Comparison of ENCODE assay signal across 10 cellular contexts in the genomic region with DNA sequence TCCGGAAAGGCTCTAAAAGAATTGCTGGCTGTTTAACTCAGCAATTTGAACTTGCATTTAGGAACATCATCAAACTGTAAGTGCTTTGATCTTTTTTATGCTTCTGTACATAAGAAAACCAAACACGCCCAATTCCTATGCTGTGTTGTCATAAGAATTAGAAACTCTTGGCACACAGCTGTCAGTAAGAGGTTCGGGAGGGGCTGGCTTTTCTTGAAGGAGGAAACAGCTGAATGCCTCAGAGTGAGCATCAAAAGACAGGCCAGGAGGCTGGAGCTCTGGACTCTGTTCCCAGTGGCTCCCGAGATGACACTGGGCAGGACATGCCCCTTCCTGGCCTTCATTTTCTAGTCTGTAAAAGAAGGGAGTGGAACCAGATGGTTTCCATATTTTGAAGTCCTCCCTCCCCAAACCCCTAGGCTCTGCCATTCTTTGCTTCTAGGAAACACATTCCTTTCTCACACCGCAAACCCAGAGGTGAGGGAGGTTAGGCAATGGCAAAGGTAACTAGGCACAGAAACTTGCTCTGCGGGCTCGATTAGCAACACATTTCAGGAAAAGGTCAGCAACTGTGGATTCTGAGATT.
A peak's percentile ranks its signal among the peaks of the same experiment; 100 is the strongest.
DNase-seq lines count a peak whose midpoint lies in the region; ATAC-seq and TF ChIP-seq lines count a peak whose summit lies in the region.
"Had no signal": no experiment of that assay in that cellular context is flagged by ENCODE, and none has a peak within 500 bp of the region (broad histone marks: within the 10 kb centered on the region; RNA-seq: fewer than 3 reads in every experiment).

No MANE protein-coding gene starts in this region.

- BruUV-seq in A673 (replicated peaks; lab: Mats Ljungman, UMichigan): no TSS peak

- 37 to 63% methylated on average over 7 of the region's 7 CpGs for WGBS in lung, 2 donors

- no peaks in the 10 kb centered on the region for H3K36me3 ChIP-seq in A673 (ENCODE audit: insufficient read depth, low read length, poor library complexity, severe bottlenecking)
- no peaks in the 10 kb centered on the region for H3K36me3 ChIP-seq in lung (ENCODE audit: control insufficient read depth in 2 of 2, insufficient read depth in 2 of 2, low read length in 2 of 2)

- intact Hi-C loops in A673 (cut with micrococcal nuclease; ENCODE audit: unreplicated experiment): no loop called here

- H3K4me1 ChIP-seq in A673 (ENCODE audit: insufficient read depth, low read length, poor library complexity, severe bottlenecking): peaks cover 27% of the 10 kb centered on the region
- H3K4me1 ChIP-seq in lung (ENCODE audit: control insufficient read depth in 2 of 2, insufficient read depth in 2 of 2, low read length in 2 of 2): no peaks in the 10 kb centered on the region

- no peak overlapping the region for H3K27ac ChIP-seq in A673 (ENCODE audit: low read depth, low read length, poor library complexity, severe bottlenecking)
- H3K27ac ChIP-seq in lung (ENCODE audit: low read depth in 1 of 2, low read length in 1 of 2): peak overlapping the region in 1 of 2 donors; percentile 43

- TF ChIP-seq CTCF in A673 (conservative IDR thresholded peaks at IDR 0.05; ENCODE audit: low read depth, low read length) (no peak), lung (IDR thresholded peaks at IDR 0.05; ENCODE audit: control extremely low read depth, extremely low read depth) (no peak)

- POLR2A ChIA-PET in A673 (lab: Charles Lee; ENCODE audit: low non-redundant PET): no interaction called here

- CTCF ChIA-PET in A673 (lab: Charles Lee): no interaction called here

- ATAC-seq in lung (ENCODE audit: insufficient read depth, low FRiP score) (peak; percentile 32), HG03159 (IDR thresholded peaks at IDR 0.05; ENCODE audit: unreplicated experiment) (no peak), HG02970 (IDR thresholded peaks at IDR 0.05; ENCODE audit: low FRiP score, unreplicated experiment) (no peak)

- H3K27me3 ChIP-seq in A673 (replicated peaks; ENCODE audit: insufficient read depth, low read depth, low read length, poor library complexity) (no peaks in the 10 kb centered on the region), lung (ENCODE audit: control insufficient read depth, insufficient read depth) (no peaks in the 10 kb centered on the region)

- H3K4me3 ChIP-seq in A673 (ENCODE audit: low read depth, low read length, poor library complexity, severe bottlenecking) (no peak overlapping the region), lung (no peak overlapping the region)

- no peaks in the 10 kb centered on the region for H3K9me3 ChIP-seq in A673 (ENCODE audit: low read depth, low read length, poor library complexity, severe bottlenecking)
- no peaks in the 10 kb centered on the region for H3K9me3 ChIP-seq in lung (ENCODE audit: control insufficient read depth in 2 of 2, insufficient read depth in 1 of 2, low read length in 1 of 2)

- DNase-seq in A673 (ENCODE audit: low spot score) (peak; percentile 68), HS-5 (ENCODE audit: low read depth) (peak; percentile 87), T47D (ENCODE audit: low read depth in 1 of 2, low spot score in 1 of 2) (peak; percentile 74 to 94), lung (ENCODE audit: low spot score) (peak; percentile 60), NCI-H1694 (lab: John Stamatoyannopoulos, UW) (no peak), UCSD-AML1 (lab: John Stamatoyannopoulos, UW; ENCODE audit: unreplicated experiment) (no peak)
- DNase-seq: activated CD4-positive, alpha-beta T cell treated with anti-CD3 and anti-CD28 coated beads for 1 hour; Kasumi-1 had no signal

- in situ Hi-C loops in T47D (cut with HindIII; ENCODE audit: low pct_unique_long_range_greater_than_20kb, low sequenced_read_pairs): no loop called here

Comparison
In these comparisons a context has a peak if more than half of its experiments do, and no peak if none do; other contexts are left out.
1. DNase-seq: peak in A673 (single experiment), HS-5 (single experiment), T47D (2 of 2) and lung (single experiment); none in NCI-H1694 (single experiment) and UCSD-AML1 (single experiment).